Comparison of ENCODE assay signal across 1 cellular context in the genomic region with DNA sequence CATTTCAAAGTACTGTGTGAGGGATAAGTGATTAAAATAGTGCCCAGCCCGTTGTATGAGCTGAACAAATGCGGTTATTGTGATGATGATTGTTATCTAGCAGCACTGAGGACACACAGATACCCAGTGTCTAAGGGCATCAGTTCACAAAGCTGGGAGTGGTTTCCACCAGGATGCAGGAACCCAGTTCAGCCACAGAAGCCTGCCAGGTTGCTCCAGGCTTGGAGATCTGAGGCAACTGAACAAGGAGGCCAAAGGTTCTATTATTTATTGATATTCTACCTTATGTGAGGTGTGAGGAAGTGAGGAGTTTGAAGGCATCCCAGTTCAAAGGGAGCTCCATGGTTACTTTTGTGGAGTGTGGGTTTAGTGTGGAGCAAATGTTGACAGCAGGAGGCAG.
TF ChIP-seq lines count a peak whose summit lies in the region.

No MANE protein-coding gene starts in this region.

TF ChIP-seq in H1, 55 proteins besides CTCF, POLR2A, EP300 and RAD21:
- TF ChIP-seq CREB1 (IDR thresholded peaks at IDR 0.05) = no peak
- no peak for TF ChIP-seq CTBP2 (IDR thresholded peaks at IDR 0.05; ENCODE audit: borderline replicate concordance, insufficient read depth, insufficient read length, low read length)
- no peak for TF ChIP-seq RXRA (IDR thresholded peaks at IDR 0.05; ENCODE audit: insufficient read depth, low read depth, low read length)
- no peak for TF ChIP-seq CEBPB (IDR thresholded peaks at IDR 0.05; ENCODE audit: low read depth, low read length)
- no peak for TF ChIP-seq SUZ12 (IDR thresholded peaks at IDR 0.05; ENCODE audit: low read length)
- TF ChIP-seq RBBP5 (IDR thresholded peaks at IDR 0.05; ENCODE audit: borderline replicate concordance, low read depth, low read length) = no peak
- no peak for TF ChIP-seq NRF1 (IDR thresholded peaks at IDR 0.05; ENCODE audit: low read depth, low read length)
- TF ChIP-seq SP1 (IDR thresholded peaks at IDR 0.05; ENCODE audit: low read depth, low read length) = no peak
- no peak for TF ChIP-seq ZNF274 (IDR thresholded peaks at IDR 0.05; ENCODE audit: borderline replicate concordance, extremely low read depth, low read length)
- TF ChIP-seq POLR2AphosphoS5 (IDR thresholded peaks at IDR 0.05; ENCODE audit: low read depth, low read length) = no peak
- no peak for TF ChIP-seq TCF12 (IDR thresholded peaks at IDR 0.05; ENCODE audit: low read depth, low read length)
- TF ChIP-seq SRF (IDR thresholded peaks at IDR 0.05; ENCODE audit: low read depth, low read length) = no peak
- no peak for TF ChIP-seq SIRT6 (IDR thresholded peaks at IDR 0.05; ENCODE audit: low read length)
- no peak for TF ChIP-seq BRCA1 (IDR thresholded peaks at IDR 0.05; ENCODE audit: low read depth, low read length)
- TF ChIP-seq CBX5 (IDR thresholded peaks at IDR 0.05; ENCODE audit: low read depth, low read length) = no peak
- TF ChIP-seq GABPA (IDR thresholded peaks at IDR 0.05; ENCODE audit: borderline replicate concordance, insufficient read depth, low read length) = no peak
- TF ChIP-seq TBP (IDR thresholded peaks at IDR 0.05; ENCODE audit: low read depth, low read length) = no peak
- no peak for TF ChIP-seq CBX8 (IDR thresholded peaks at IDR 0.05; ENCODE audit: borderline replicate concordance, low read depth, low read length)
- TF ChIP-seq PHF8 (conservative IDR thresholded peaks at IDR 0.05; ENCODE audit: low read depth, low read length) = no peak
TF ChIP-seq in H1: peak in this region for 0.
